ENCODE assay signal across 20 cellular contexts in the genomic region with DNA sequence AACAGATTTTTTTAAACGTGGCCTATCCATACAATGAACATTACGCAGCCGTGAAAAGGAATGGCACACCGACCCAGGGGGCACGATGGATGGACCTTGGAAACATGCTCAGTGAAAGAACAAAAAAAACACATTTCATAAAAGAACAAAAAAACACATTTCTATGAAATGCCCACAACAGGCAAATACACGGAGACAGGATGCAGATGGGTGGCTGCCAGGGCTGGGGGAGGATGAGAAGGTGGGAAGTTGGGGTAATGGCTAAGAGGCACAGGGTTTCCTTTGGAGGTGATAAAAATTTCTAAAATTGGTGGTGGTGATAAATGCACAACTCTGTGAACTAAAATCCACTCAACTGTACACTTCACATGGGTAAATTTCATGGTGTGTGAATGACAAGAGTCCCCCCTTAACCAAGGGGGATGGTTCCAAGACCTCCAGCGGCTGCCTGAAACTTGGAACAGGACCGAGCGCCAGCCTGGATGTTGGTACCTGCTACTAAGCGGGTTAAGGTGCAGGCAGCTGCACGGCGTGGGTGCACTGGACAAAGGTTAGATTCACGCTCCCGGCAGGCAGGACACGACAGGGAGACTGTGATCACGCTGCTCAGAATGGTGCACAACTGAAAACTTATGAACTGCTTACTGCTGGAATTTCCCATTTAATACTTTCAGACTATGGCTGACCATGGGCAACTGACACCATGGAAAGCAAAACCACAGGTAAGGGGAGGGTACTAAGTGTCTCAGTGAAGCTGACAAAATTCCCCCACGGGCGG. TPM values are rescaled to one million over a fixed set of nuclear protein-coding genes. Genes with fewer than 3 reads are reported as not detected.
DNase-seq lines count a peak whose midpoint lies in the region; TF ChIP-seq lines count a peak whose summit lies in the region.
"Had no signal": no experiment of that assay in that cellular context is flagged by ENCODE, and none has a peak within 500 bp of the region (broad histone marks: within the 10 kb centered on the region; RNA-seq: fewer than 3 reads in every experiment).

No MANE protein-coding gene starts in this region.

- H2BK12ac ChIP-seq in trophoblast cell (ENCODE audit: low read length) = no peak overlapping the region

- H3K4me1 ChIP-seq in trophoblast cell (ENCODE audit: control insufficient read depth in 1 of 2, insufficient read depth in 2 of 2, low read length in 2 of 2) (peaks cover 3 to 7% of the 10 kb centered on the region in 2 experiments), thyroid gland (peaks cover 12 to 15% of the 10 kb centered on the region in 2 donors), HAP-1 (no peaks in the 10 kb centered on the region; the same call in 1 of the 2 replicates), esophagus muscularis mucosa (peaks cover 45 to 91% (median 82%) of the 10 kb centered on the region in 4 donors)

- no peak for DNase-seq in activated CD4-positive, alpha-beta T cell treated with anti-CD3 and anti-CD28 coated beads, Interleukin-2, amount 10 ng/mL, durations not matched to agents 7 days and 5 days
- no peak for DNase-seq in activated CD4-positive, alpha-beta T cell treated with anti-CD3 and anti-CD28 coated beads, Interleukin-2, amount 50 U/mL, for 48 hours
- peak; percentile 70 for DNase-seq in KBM-7
- no peak for DNase-seq in trophoblast cell
- no peak for DNase-seq in thyroid gland
- DNase-seq in HAP-1 (ENCODE audit: low spot score in 2 of 2) = no peak
- DNase-seq in esophagus muscularis mucosa (ENCODE audit: extremely low spot score) = no peak
- DNase-seq: activated CD8-positive, alpha-beta memory T cell treated with anti-CD3 and anti-CD28 coated beads, Interleukin-2, amount 50 U/mL, for 4 hours; amygdala; Calu3; erythroblast; GF-D8; glutamatergic neuron; islet precursor cell; NCI-H2081; NCI-H69; stimulated activated CD4-positive, alpha-beta T cell treated with anti-CD3 and anti-CD28 coated beads, Interleukin-4, amount 100 ng/mL, for 24 hours; upper lobe of left lung had no signal

- H3K79me2 ChIP-seq in trophoblast cell (ENCODE audit: control insufficient read depth, insufficient read depth, low read length, poor library complexity) = peaks cover 32% of the 10 kb centered on the region

- no peak overlapping the region for H2BK5ac ChIP-seq in trophoblast cell (ENCODE audit: low read depth, low read length, poor library complexity)

- no peaks in the 10 kb centered on the region for H3K9me3 Mint-ChIP-seq in activated CD4-positive, alpha-beta T cell treated with anti-CD3 and anti-CD28 coated beads, Interleukin-2, amount 10 ng/mL, durations not matched to agents 7 days and 5 days
- H3K9me3 Mint-ChIP-seq in dendritic cell treated with granulocyte-macrophage colony-stimulating factor and Interleukin-4, amounts not matched to agents 40 ng/mL and 50 ng/mL, for 4 days = no peaks in the 10 kb centered on the region

- no peak overlapping the region for H3K23ac ChIP-seq in trophoblast cell (ENCODE audit: low read length)

- peaks cover 77% of the 10 kb centered on the region for H3K4me1 Mint-ChIP-seq in activated CD4-positive, alpha-beta T cell treated with anti-CD3 and anti-CD28 coated beads, Interleukin-2, amount 10 ng/mL, durations not matched to agents 7 days and 5 days
- peaks cover 62% of the 10 kb centered on the region for H3K4me1 Mint-ChIP-seq in dendritic cell treated with granulocyte-macrophage colony-stimulating factor and Interleukin-4, amounts not matched to agents 40 ng/mL and 50 ng/mL, for 4 days (ENCODE audit: low read depth)

- TF ChIP-seq CTCF in thyroid gland (IDR thresholded peaks at IDR 0.05) (no peak), esophagus muscularis mucosa (IDR thresholded peaks at IDR 0.05) (no peak)

- peak overlapping the region; percentile 56 for H3K4ac ChIP-seq in trophoblast cell (ENCODE audit: low read depth, low read length)

- no peak overlapping the region for H3K14ac ChIP-seq in trophoblast cell (ENCODE audit: low read length)

- H3K4me2 ChIP-seq in trophoblast cell (ENCODE audit: low read length) = no peak overlapping the region
- H3K4me2 ChIP-seq: A549 had no signal

- POLR2A ChIA-PET in activated CD4-positive, alpha-beta T cell treated with anti-CD3 and anti-CD28 coated beads, Interleukin-2, amount 10 ng/mL, durations not matched to agents 7 days and 5 days (lab: Charles Lee) = no interaction called here

- H3K36me3 ChIP-seq in trophoblast cell (ENCODE audit: control insufficient read depth in 1 of 2, insufficient read depth in 2 of 2, low read length in 2 of 2) (peaks cover 29 to 32% of the 10 kb centered on the region in 2 experiments), thyroid gland (no peaks in the 10 kb centered on the region), HAP-1 (replicated peaks) (peaks cover 30% of the 10 kb centered on the region), esophagus muscularis mucosa (peaks cover 0 to 26% (median 10%) of the 10 kb centered on the region in 4 donors)

- no peak for TF ChIP-seq EP300 in esophagus muscularis mucosa (IDR thresholded peaks at IDR 0.05)

- H3K36me3 Mint-ChIP-seq in activated CD4-positive, alpha-beta T cell treated with anti-CD3 and anti-CD28 coated beads, Interleukin-2, amount 10 ng/mL, durations not matched to agents 7 days and 5 days (ENCODE audit: low read depth) = peaks cover 56% of the 10 kb centered on the region
- peaks cover 56% of the 10 kb centered on the region for H3K36me3 Mint-ChIP-seq in dendritic cell treated with granulocyte-macrophage colony-stimulating factor and Interleukin-4, amounts not matched to agents 40 ng/mL and 50 ng/mL, for 4 days (ENCODE audit: low read depth)

- H3K4me3 Mint-ChIP-seq in activated CD4-positive, alpha-beta T cell treated with anti-CD3 and anti-CD28 coated beads, Interleukin-2, amount 10 ng/mL, durations not matched to agents 7 days and 5 days = no peak overlapping the region
- H3K4me3 Mint-ChIP-seq in dendritic cell treated with granulocyte-macrophage colony-stimulating factor and Interleukin-4, amounts not matched to agents 40 ng/mL and 50 ng/mL, for 4 days = peak overlapping the region; percentile 36

- H3K27me3 ChIP-seq in trophoblast cell (ENCODE audit: insufficient read depth, low read length) = no peaks in the 10 kb centered on the region
- no peaks in the 10 kb centered on the region for H3K27me3 ChIP-seq in thyroid gland
- H3K27me3 ChIP-seq in HAP-1 (ENCODE audit: low read depth) = no peaks in the 10 kb centered on the region
- H3K27me3 ChIP-seq in esophagus muscularis mucosa = no peaks in the 10 kb centered on the region
- H3K27me3 ChIP-seq: upper lobe of left lung had no signal

- no peaks in the 10 kb centered on the region for H3K79me1 ChIP-seq in trophoblast cell (ENCODE audit: low read length)

- intact Hi-C loops in dendritic cell treated with granulocyte-macrophage colony-stimulating factor and Interleukin-4, amounts not matched to agents 40 ng/mL and 50 ng/mL, for 4 days (cut with micrococcal nuclease) = no loop called here
- intact Hi-C loops in thyroid gland (cut with DNase I) (no loop called here), esophagus muscularis mucosa (cut with DNase I) (no loop called here)

- in situ Hi-C loops in KBM-7 (cut with MboI; ENCODE audit: low pct_unique_long_range_greater_than_20kb, low sequenced_read_pairs) (no loop called here), HAP-1 (cut with MboI; ENCODE audit: low sequenced_read_pairs) (no loop called here)

- H3K9me3 ChIP-seq in trophoblast cell (ENCODE audit: insufficient read depth, low read depth, low read length) (peaks cover 2% of the 10 kb centered on the region), thyroid gland (no peaks in the 10 kb centered on the region), HAP-1 (no peaks in the 10 kb centered on the region), esophagus muscularis mucosa (no peaks in the 10 kb centered on the region)
- H3K9me3 ChIP-seq: A549, upper lobe of left lung had no signal

- no peak overlapping the region for H4K91ac ChIP-seq in trophoblast cell (ENCODE audit: low read depth, low read length)

- no peak overlapping the region for H2AK5ac ChIP-seq in trophoblast cell (ENCODE audit: low read length)

- no peaks in the 10 kb centered on the region for H3K27me3 Mint-ChIP-seq in activated CD4-positive, alpha-beta T cell treated with anti-CD3 and anti-CD28 coated beads, Interleukin-2, amount 10 ng/mL, durations not matched to agents 7 days and 5 days
- no peaks in the 10 kb centered on the region for H3K27me3 Mint-ChIP-seq in dendritic cell treated with granulocyte-macrophage colony-stimulating factor and Interleukin-4, amounts not matched to agents 40 ng/mL and 50 ng/mL, for 4 days

- H3K27ac ChIP-seq in trophoblast cell (ENCODE audit: low read depth, low read length) = no peak overlapping the region
- no peak overlapping the region for H3K27ac ChIP-seq in thyroid gland
- no peak overlapping the region for H3K27ac ChIP-seq in esophagus muscularis mucosa (replicated peaks in 1 of 4)
- H3K27ac ChIP-seq: A549, upper lobe of left lung had no signal

- no CpG with 5 or more reads among the region's 18 CpGs for WGBS in trophoblast cell (ENCODE audit: extremely low coverage, insufficient coverage, insufficient read length)
- 83 to 86% methylated on average over 18 of the region's 18 CpGs for WGBS in thyroid gland, 2 donors
- WGBS in esophagus muscularis mucosa = 77% methylated on average over 11 of the region's 18 CpGs

- H3K18ac ChIP-seq in trophoblast cell (ENCODE audit: low read length) = no peak overlapping the region

- CTCF ChIA-PET in activated CD4-positive, alpha-beta T cell treated with anti-CD3 and anti-CD28 coated beads, Interleukin-2, amount 10 ng/mL, durations not matched to agents 7 days and 5 days (lab: Charles Lee) = interaction anchor here (2.2 kb wide), 1 partner anchor 10 kb away, joined by 5 read pairs; no protein-coding TSS in a partner anchor

- TF ChIP-seq POLR2A in thyroid gland (IDR thresholded peaks at IDR 0.05) (no peak), esophagus muscularis mucosa (IDR thresholded peaks at IDR 0.05; ENCODE audit: low read depth) (no peak)

- no peak overlapping the region for H4K8ac ChIP-seq in trophoblast cell (ENCODE audit: low read depth, low read length)

- H3K27ac Mint-ChIP-seq in activated CD4-positive, alpha-beta T cell treated with anti-CD3 and anti-CD28 coated beads, Interleukin-2, amount 10 ng/mL, durations not matched to agents 7 days and 5 days = peak overlapping the region; percentile 26
- H3K27ac Mint-ChIP-seq in dendritic cell treated with granulocyte-macrophage colony-stimulating factor and Interleukin-4, amounts not matched to agents 40 ng/mL and 50 ng/mL, for 4 days = peak overlapping the region; percentile 20

- H2BK120ac ChIP-seq in trophoblast cell (ENCODE audit: insufficient read depth, low read length, poor library complexity) = no peak overlapping the region

- no peak overlapping the region for H2AFZ ChIP-seq in trophoblast cell (ENCODE audit: insufficient read depth, low read length, poor library complexity)

- H3K4me3 ChIP-seq in trophoblast cell (ENCODE audit: low read depth, low read length) (no peak overlapping the region), thyroid gland (replicated peaks in 1 of 3) (no peak overlapping the region), HAP-1 (no peak overlapping the region), esophagus muscularis mucosa (no peak overlapping the region)
- H3K4me3 ChIP-seq: A549, upper lobe of left lung had no signal

- H3K9ac ChIP-seq in trophoblast cell (ENCODE audit: low read length) = no peak overlapping the region

- H4K12ac ChIP-seq in trophoblast cell (ENCODE audit: low read depth, low read length) = no peak overlapping the region

RNA-seq across cellular contexts. Expression of a gene that starts 16.5 kb away (rescaled TPM):
- 10 to 100 TPM; 46.9 to 49.2 TPM for total RNA-seq in activated CD4-positive, alpha-beta T cell treated with anti-CD3 and anti-CD28 coated beads, Interleukin-2, amount 10 ng/mL, durations not matched to agents 7 days and 5 days
- 18.7 and 19.7 TPM in 2 replicates for polyA plus RNA-seq in trophoblast cell (2013)
- total RNA-seq in thyroid gland (10 to 100 TPM; 32.2 to 51.8 (median 41.6) TPM), esophagus muscularis mucosa (10 to 100 TPM; 36.5 to 54.1 (median 51.4) TPM)

RNA-seq across cellular contexts. Expression of a gene that starts 42.4 kb away (rescaled TPM):
- total RNA-seq in activated CD4-positive, alpha-beta T cell treated with anti-CD3 and anti-CD28 coated beads, Interleukin-2, amount 10 ng/mL, durations not matched to agents 7 days and 5 days = 10 to 100 TPM; 20.0 to 20.8 TPM
- 16.0 and 16.8 TPM in 2 replicates for polyA plus RNA-seq in trophoblast cell (2013)
- total RNA-seq in thyroid gland (10 to 100 TPM in 3 of 4 donors, 1 to 10 TPM in 1; 9.4 to 15.8 (median 10.1) TPM), esophagus muscularis mucosa (10 to 100 TPM in 1 of 4 donors, 1 to 10 TPM in 3; 6.6 to 11.1 (median 9.5) TPM)
